Comparison of ENCODE assay signal across 18 cellular contexts in the genomic region with DNA sequence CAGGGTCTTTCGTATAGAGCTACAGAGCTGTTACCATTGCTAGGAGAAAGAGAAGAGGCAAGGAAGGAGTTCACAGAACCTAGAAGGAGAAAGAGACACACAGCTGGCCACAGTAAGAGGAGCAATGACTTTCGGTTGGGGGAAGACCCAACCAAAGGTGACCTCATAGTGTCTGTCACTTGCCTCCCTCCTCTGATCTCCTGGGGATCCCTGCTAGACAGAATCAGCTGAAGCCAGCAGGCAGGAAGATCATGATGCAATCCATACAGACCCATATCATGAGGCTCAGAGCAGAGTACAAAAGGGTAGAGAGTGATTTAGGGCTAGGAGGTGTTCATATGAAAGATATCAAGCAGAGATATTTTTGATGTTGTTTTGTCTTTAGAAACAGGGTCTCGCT. TPM values are rescaled to one million over a fixed set of nuclear protein-coding genes. Genes with fewer than 3 reads are reported as not detected.
DNase-seq lines count a peak whose midpoint lies in the region; ATAC-seq and TF ChIP-seq lines count a peak whose summit lies in the region.
"Had no signal": no experiment of that assay in that cellular context is flagged by ENCODE, and none has a peak within 500 bp of the region (broad histone marks: within the 10 kb centered on the region; RNA-seq: fewer than 3 reads in every experiment).

No MANE protein-coding gene starts in this region.

- H3K4me1 Mint-ChIP-seq in stimulated activated naive CD8-positive, alpha-beta T cell treated with anti-CD3 and anti-CD28 coated beads, Interleukin-15, amount 100 ng/mL, for 72 hours: no peaks in the 10 kb centered on the region
- no peaks in the 10 kb centered on the region for H3K4me1 Mint-ChIP-seq in glutamatergic neuron (ENCODE audit: low read depth, unreplicated experiment)

- H3K9me3 Mint-ChIP-seq in stimulated activated naive CD8-positive, alpha-beta T cell treated with anti-CD3 and anti-CD28 coated beads, Interleukin-15, amount 100 ng/mL, for 72 hours: no peaks in the 10 kb centered on the region
- peaks cover 1% of the 10 kb centered on the region for H3K9me3 Mint-ChIP-seq in glutamatergic neuron (ENCODE audit: unreplicated experiment)
- H3K9me3 Mint-ChIP-seq: CD4-positive, alpha-beta T cell; HFFc6 had no signal

- no peaks in the 10 kb centered on the region for H3K36me3 Mint-ChIP-seq in glutamatergic neuron (ENCODE audit: unreplicated experiment)

- no peaks in the 10 kb centered on the region for H3K27me3 Mint-ChIP-seq in stimulated activated naive CD8-positive, alpha-beta T cell treated with anti-CD3 and anti-CD28 coated beads, Interleukin-15, amount 100 ng/mL, for 72 hours
- H3K27me3 Mint-ChIP-seq in glutamatergic neuron (ENCODE audit: unreplicated experiment): peaks cover 2% of the 10 kb centered on the region

- H3K4me3 Mint-ChIP-seq in stimulated activated naive CD8-positive, alpha-beta T cell treated with anti-CD3 and anti-CD28 coated beads, Interleukin-15, amount 100 ng/mL, for 72 hours: no peak overlapping the region
- H3K4me3 Mint-ChIP-seq in glutamatergic neuron (ENCODE audit: unreplicated experiment): peak overlapping the region; percentile 18
- H3K4me3 Mint-ChIP-seq: CD4-positive, alpha-beta T cell; HFFc6 had no signal

- H3K4me3 ChIP-seq in NB4 (ENCODE audit: low read depth, low read length): no peak overlapping the region
- H3K4me3 ChIP-seq: A549, Peyer's patch had no signal

- peak; percentile 39 for ATAC-seq in stimulated activated naive CD8-positive, alpha-beta T cell treated with anti-CD3 and anti-CD28 coated beads, Interleukin-15, amount 100 ng/mL, for 72 hours
- ATAC-seq in stimulated activated naive CD8-positive, alpha-beta T cell treated with anti-CD3 and anti-CD28 coated beads, Interleukin-15, Interleukin-2, amounts not matched to agents 100 U/mL and 50 U/mL, for 24 hours: no peak
- ATAC-seq in GM21529 (IDR thresholded peaks at IDR 0.05; ENCODE audit: unreplicated experiment): no peak
- ATAC-seq: A549 had no signal

- no peak overlapping the region for H3K27ac Mint-ChIP-seq in stimulated activated naive CD8-positive, alpha-beta T cell treated with anti-CD3 and anti-CD28 coated beads, Interleukin-15, amount 100 ng/mL, for 72 hours
- no peak overlapping the region for H3K27ac Mint-ChIP-seq in glutamatergic neuron (ENCODE audit: unreplicated experiment)
- H3K27ac Mint-ChIP-seq: CD4-positive, alpha-beta T cell; HFFc6 had no signal

- no peak for TF ChIP-seq POLR2A in NB4 (IDR thresholded peaks at IDR 0.05; ENCODE audit: extremely low read depth, insufficient read length)

- DNase-seq in stimulated activated naive CD8-positive, alpha-beta T cell treated with anti-CD3 and anti-CD28 coated beads, Interleukin-15, amount 100 ng/mL, for 72 hours: no peak
- DNase-seq in stimulated activated naive CD8-positive, alpha-beta T cell treated with anti-CD3 and anti-CD28 coated beads, Interleukin-15, Interleukin-2, amounts not matched to agents 100 U/mL and 50 U/mL, for 24 hours: no peak
- DNase-seq in NB4 (ENCODE audit: low read depth) (peak; percentile 40), glutamatergic neuron (no peak), NCI-H1436 treated with DMSO at 0.1 percent for 48 hours (lab: John Stamatoyannopoulos, UW) (no peak), SW480 (ENCODE audit: low spot score) (no peak)
- DNase-seq: Calu3; CD4-positive, alpha-beta T cell; EL; HFFc6; NCI-H1417; NCI-H187 treated with DMSO at 0.1 percent for 48 hours; NCI-H345; NCI-H524 treated with DMSO at 0.1 percent for 48 hours; Peyer's patch; SW 1271 had no signal

- TF ChIP-seq CTCF in NB4 (IDR thresholded peaks at IDR 0.05; ENCODE audit: low read depth, low read length): no peak
- TF ChIP-seq CTCF in glutamatergic neuron (IDR thresholded peaks at IDR 0.05; ENCODE audit: partially characterized antibody, unreplicated experiment): no peak

RNA-seq across cellular contexts. Expression of a gene that starts 26.0 kb away (rescaled TPM):
- 10.0 TPM for total RNA-seq in glutamatergic neuron (ENCODE audit: unreplicated experiment)
- total RNA-seq: CD4-positive, alpha-beta T cell had no signal
